Comparison of ENCODE assay signal across 8 cellular contexts in genomic region chr3:55487376-55488241, GRCh38. TPM values are rescaled to one million over a fixed set of nuclear protein-coding genes. Genes with fewer than 3 reads are reported as not detected.
DNase-seq lines count a peak whose midpoint lies in the region; ATAC-seq and TF ChIP-seq lines count a peak whose summit lies in the region.

No MANE protein-coding gene starts in this region.

- peak overlapping the region in 1 of 2 donors; percentile 86 for H3K27ac ChIP-seq in lung (ENCODE audit: low read depth in 1 of 2, low read length in 1 of 2)

- peak overlapping the region; percentile 87 for H3K27ac Mint-ChIP-seq in type B pancreatic cell

- peak in 2 of 3 experiments; percentile 71 to 78 for DNase-seq in NCI-H1417 (lab: John Stamatoyannopoulos, UW)
- no peak for DNase-seq in NCI-H1417 treated with DMSO at 0.1 percent for 48 hours (lab: John Stamatoyannopoulos, UW)
- DNase-seq in NCI-H69 (lab: John Stamatoyannopoulos, UW): peak; percentile 60
- peak; percentile 86 for DNase-seq in choroid plexus epithelial cell (ENCODE audit: low read depth)
- no peak for DNase-seq in lung (ENCODE audit: low spot score)
- DNase-seq in type B pancreatic cell (ENCODE audit: extremely low spot score, unreplicated experiment): peak; percentile 76
- DNase-seq in central memory CD4-positive, alpha-beta T cell: no peak

- peaks cover 62% of the 10 kb centered on the region for H3K27me3 Mint-ChIP-seq in type B pancreatic cell

- H3K9me3 Mint-ChIP-seq in type B pancreatic cell: no peaks in the 10 kb centered on the region

- H3K36me3 ChIP-seq in lung (ENCODE audit: control insufficient read depth in 2 of 2, insufficient read depth in 2 of 2, low read length in 2 of 2): no peaks in the 10 kb centered on the region

- H3K36me3 Mint-ChIP-seq in type B pancreatic cell: peaks cover 18% of the 10 kb centered on the region

- peaks cover 0 to 2% of the 10 kb centered on the region in 2 donors for H3K9me3 ChIP-seq in lung (ENCODE audit: control insufficient read depth in 2 of 2, insufficient read depth in 1 of 2, low read length in 1 of 2)

- H3K4me1 ChIP-seq in lung (ENCODE audit: control insufficient read depth in 2 of 2, insufficient read depth in 2 of 2, low read length in 2 of 2): peaks cover 0 to 5% of the 10 kb centered on the region in 2 donors

- peaks cover 2% of the 10 kb centered on the region for H3K27me3 ChIP-seq in lung (ENCODE audit: control insufficient read depth, insufficient read depth)

- peak overlapping the region; percentile 70 for H3K4me3 ChIP-seq in choroid plexus epithelial cell (ENCODE audit: low read depth, low read length)
- H3K4me3 ChIP-seq in lung: peak overlapping the region; percentile 60

- H3K4me3 Mint-ChIP-seq in type B pancreatic cell: peak overlapping the region; percentile 98

- TF ChIP-seq CTCF in choroid plexus epithelial cell (conservative IDR thresholded peaks at IDR 0.05; ENCODE audit: low read depth, low read length): no peak
- TF ChIP-seq CTCF in lung (IDR thresholded peaks at IDR 0.05; ENCODE audit: control extremely low read depth, extremely low read depth): no peak
- no peak for TF ChIP-seq CTCF in type B pancreatic cell (conservative IDR thresholded peaks at IDR 0.05)

- H3K4me1 Mint-ChIP-seq in type B pancreatic cell (ENCODE audit: unreplicated experiment): peaks cover 18% of the 10 kb centered on the region

- ATAC-seq in lung (ENCODE audit: insufficient read depth, low FRiP score): no peak
- ATAC-seq in activated CD4-positive, CD25-positive, alpha-beta regulatory T cell treated with anti-CD3 and anti-CD28 coated beads, Interleukin-2, amount 50 U/mL, for 24 hours: no peak

- WGBS in lung, 2 donors: 1% methylated on average over 59 to 71 of the region's 71 CpGs

RNA-seq across cellular contexts. Expression of gene WNT5A, which starts 0.5 kb away (rescaled TPM):
- total RNA-seq in lung (10 to 100 TPM; 16.4 to 22.2 TPM), type B pancreatic cell (ENCODE audit: low replicate concordance) (62.0 and 99.3 TPM in 2 replicates)
- polyA plus RNA-seq in lung: 1 to 10 TPM; 5.8 to 6.0 TPM

Comparison
In these comparisons a context has a peak if more than half of its experiments do, and no peak if none do; other contexts are left out.
1. DNase-seq: peak in NCI-H1417 (2 of 3), NCI-H69 (single experiment), choroid plexus epithelial cell (single experiment) and type B pancreatic cell (single experiment); none in NCI-H1417 treated with DMSO at 0.1 percent for 48 hours (single experiment), lung (single experiment) and central memory CD4-positive, alpha-beta T cell (single experiment).